Comparison of ENCODE assay signal across 1 cellular context in the genomic region with DNA sequence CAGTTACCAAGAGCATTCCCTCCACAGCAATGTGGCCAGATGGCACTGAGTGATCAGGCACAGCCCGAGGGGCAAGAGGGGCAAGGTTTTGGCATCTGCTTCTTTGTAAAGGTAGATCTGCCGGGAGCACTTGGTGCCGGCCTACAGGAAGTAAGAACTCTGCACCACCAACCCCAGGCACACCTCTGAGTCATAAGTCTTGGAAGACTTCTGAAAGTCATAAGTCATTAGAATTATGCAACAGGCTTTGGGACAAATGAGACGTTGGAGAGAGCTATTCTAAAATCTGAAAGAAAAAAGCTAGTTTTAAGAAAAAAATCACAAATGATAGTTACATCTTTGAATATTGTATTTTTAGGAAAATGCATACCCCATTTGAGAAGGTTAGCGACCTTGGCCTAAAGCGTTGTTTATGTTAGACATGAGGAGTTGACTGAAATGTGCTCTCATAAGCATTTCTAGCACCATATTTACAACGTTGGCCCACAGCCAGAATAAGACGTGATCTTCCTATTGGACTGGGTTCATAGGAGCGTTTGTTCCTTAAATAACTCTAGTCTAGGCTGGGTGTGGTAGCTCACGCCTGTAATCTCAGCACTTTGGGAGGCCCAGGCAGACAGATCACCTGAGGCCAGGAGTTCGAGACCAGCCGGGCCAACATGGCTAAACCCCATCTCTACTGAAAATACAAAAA.
TF ChIP-seq lines count a peak whose summit lies in the region.

No MANE protein-coding gene starts in this region.

TF ChIP-seq in HEK293, 187 proteins besides CTCF, POLR2A, EP300 and RAD21 (continued from another document):
- TF ChIP-seq, protein P1, sequence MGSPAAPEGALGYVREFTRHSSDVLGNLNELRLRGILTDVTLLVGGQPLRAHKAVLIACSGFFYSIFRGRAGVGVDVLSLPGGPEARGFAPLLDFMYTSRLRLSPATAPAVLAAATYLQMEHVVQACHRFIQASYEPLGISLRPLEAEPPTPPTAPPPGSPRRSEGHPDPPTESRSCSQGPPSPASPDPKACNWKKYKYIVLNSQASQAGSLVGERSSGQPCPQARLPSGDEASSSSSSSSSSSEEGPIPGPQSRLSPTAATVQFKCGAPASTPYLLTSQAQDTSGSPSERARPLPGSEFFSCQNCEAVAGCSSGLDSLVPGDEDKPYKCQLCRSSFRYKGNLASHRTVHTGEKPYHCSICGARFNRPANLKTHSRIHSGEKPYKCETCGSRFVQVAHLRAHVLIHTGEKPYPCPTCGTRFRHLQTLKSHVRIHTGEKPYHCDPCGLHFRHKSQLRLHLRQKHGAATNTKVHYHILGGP (tag by site-specific recombination; IDR thresholded peaks at IDR 0.05) = peak; percentile 64; the same call in 1 of the 2 replicates
- TF ChIP-seq ZNF350 (tag by site-specific recombination; IDR thresholded peaks at IDR 0.05) (peak; percentile 86), ZNF335 (tag by site-specific recombination; conservative IDR thresholded peaks at IDR 0.05) (0 out of 2 replicates have a peak, but pooled peaks have one; percentile 16), GLI4 (tag by site-specific recombination; IDR thresholded peaks at IDR 0.05) (no peak; the same call in 1 of the 2 replicates), ZNF529 (tag by site-specific recombination; IDR thresholded peaks at IDR 0.05; ENCODE audit: insufficient replicate concordance) (peak; percentile 45), YY2 (tag by site-specific recombination; IDR thresholded peaks at IDR 0.05) (no peak; the same call in 1 of the 2 replicates), ZNF114 (tag by site-specific recombination; IDR thresholded peaks at IDR 0.05) (no peak), ZNF211 (tag by site-specific recombination; IDR thresholded peaks at IDR 0.05; ENCODE audit: low read depth) (no peak), ZNF48 (tag by site-specific recombination; IDR thresholded peaks at IDR 0.05) (no peak), ZNF707 (tag by site-specific recombination; IDR thresholded peaks at IDR 0.05) (no peak), SP7 (tag by site-specific recombination; IDR thresholded peaks at IDR 0.05) (peak; percentile 63), ZEB2 (tag by site-specific recombination; IDR thresholded peaks at IDR 0.05) (0 out of 2 replicates have a peak, but pooled peaks have one; percentile 47), ZNF423 (tag by site-specific recombination; IDR thresholded peaks at IDR 0.05) (0 out of 2 replicates have a peak, but pooled peaks have one; percentile 21), ZBTB1 (tag by site-specific recombination; IDR thresholded peaks at IDR 0.05) (no peak), RBAK (tag by site-specific recombination; IDR thresholded peaks at IDR 0.05) (no peak), ZNF184 (tag by site-specific recombination; IDR thresholded peaks at IDR 0.05) (peak; percentile 91)
- TF ChIP-seq, protein P2, sequence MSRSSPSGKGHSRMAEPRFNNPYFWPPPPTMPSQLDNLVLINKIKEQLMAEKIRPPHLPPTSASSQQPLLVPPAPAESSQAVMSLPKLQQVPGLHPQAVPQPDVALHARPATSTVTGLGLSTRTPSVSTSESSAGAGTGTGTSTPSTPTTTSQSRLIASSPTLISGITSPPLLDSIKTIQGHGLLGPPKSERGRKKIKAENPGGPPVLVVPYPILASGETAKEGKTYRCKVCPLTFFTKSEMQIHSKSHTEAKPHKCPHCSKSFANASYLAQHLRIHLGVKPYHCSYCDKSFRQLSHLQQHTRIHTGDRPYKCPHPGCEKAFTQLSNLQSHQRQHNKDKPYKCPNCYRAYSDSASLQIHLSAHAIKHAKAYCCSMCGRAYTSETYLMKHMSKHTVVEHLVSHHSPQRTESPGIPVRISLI (tag by site-specific recombination; IDR thresholded peaks at IDR 0.05) = peak; percentile 90
- TF ChIP-seq, protein P3, sequence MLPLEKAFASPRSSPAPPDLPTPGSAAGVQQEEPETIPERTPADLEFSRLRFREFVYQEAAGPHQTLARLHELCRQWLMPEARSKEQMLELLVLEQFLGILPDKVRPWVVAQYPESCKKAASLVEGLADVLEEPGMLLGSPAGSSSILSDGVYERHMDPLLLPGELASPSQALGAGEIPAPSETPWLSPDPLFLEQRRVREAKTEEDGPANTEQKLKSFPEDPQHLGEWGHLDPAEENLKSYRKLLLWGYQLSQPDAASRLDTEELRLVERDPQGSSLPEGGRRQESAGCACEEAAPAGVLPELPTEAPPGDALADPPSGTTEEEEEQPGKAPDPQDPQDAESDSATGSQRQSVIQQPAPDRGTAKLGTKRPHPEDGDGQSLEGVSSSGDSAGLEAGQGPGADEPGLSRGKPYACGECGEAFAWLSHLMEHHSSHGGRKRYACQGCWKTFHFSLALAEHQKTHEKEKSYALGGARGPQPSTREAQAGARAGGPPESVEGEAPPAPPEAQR (tag by site-specific recombination; IDR thresholded peaks at IDR 0.05) = no peak
- TF ChIP-seq, protein P4, sequence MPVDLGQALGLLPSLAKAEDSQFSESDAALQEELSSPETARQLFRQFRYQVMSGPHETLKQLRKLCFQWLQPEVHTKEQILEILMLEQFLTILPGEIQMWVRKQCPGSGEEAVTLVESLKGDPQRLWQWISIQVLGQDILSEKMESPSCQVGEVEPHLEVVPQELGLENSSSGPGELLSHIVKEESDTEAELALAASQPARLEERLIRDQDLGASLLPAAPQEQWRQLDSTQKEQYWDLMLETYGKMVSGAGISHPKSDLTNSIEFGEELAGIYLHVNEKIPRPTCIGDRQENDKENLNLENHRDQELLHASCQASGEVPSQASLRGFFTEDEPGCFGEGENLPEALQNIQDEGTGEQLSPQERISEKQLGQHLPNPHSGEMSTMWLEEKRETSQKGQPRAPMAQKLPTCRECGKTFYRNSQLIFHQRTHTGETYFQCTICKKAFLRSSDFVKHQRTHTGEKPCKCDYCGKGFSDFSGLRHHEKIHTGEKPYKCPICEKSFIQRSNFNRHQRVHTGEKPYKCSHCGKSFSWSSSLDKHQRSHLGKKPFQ (tag by site-specific recombination; IDR thresholded peaks at IDR 0.05) = 0 out of 2 replicates have a peak, but pooled peaks have one; percentile 23
- TF ChIP-seq, protein P5, sequence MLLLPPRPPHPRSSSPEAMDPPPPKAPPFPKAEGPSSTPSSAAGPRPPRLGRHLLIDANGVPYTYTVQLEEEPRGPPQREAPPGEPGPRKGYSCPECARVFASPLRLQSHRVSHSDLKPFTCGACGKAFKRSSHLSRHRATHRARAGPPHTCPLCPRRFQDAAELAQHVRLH (tag by site-specific recombination; IDR thresholded peaks at IDR 0.05) = peak; percentile 77; the same call in 1 of the 2 replicates
